In genomic region chr10:93103953-93104352, GRCh38 we compare ENCODE assay signal across 2 cellular contexts.
TF ChIP-seq lines count a peak whose summit lies in the region.

No MANE protein-coding gene starts in this region.

TF ChIP-seq in HCT116, 20 proteins besides CTCF, POLR2A, EP300 and RAD21 (continued from another document):
- TF ChIP-seq, protein P1, sequence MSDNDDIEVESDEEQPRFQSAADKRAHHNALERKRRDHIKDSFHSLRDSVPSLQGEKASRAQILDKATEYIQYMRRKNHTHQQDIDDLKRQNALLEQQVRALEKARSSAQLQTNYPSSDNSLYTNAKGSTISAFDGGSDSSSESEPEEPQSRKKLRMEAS (IDR thresholded peaks at IDR 0.05) = no peak
- no peak for TF ChIP-seq REST (IDR thresholded peaks at IDR 0.05; ENCODE audit: low read depth)
- no peak for TF ChIP-seq TCF7L2 (IDR thresholded peaks at IDR 0.05; ENCODE audit: borderline replicate concordance, extremely low read depth, insufficient read depth, insufficient read length)
- TF ChIP-seq ELF1 (IDR thresholded peaks at IDR 0.05; ENCODE audit: borderline replicate concordance, low read depth) = no peak

TF ChIP-seq in K562, 482 proteins besides CTCF, POLR2A, EP300 and RAD21 (continued from another document):
- no peak for TF ChIP-seq TCF15 (CRISPR knock-in tag; IDR thresholded peaks at IDR 0.05)
